13 cellular contexts compared by ENCODE assay signal in the genomic region with DNA sequence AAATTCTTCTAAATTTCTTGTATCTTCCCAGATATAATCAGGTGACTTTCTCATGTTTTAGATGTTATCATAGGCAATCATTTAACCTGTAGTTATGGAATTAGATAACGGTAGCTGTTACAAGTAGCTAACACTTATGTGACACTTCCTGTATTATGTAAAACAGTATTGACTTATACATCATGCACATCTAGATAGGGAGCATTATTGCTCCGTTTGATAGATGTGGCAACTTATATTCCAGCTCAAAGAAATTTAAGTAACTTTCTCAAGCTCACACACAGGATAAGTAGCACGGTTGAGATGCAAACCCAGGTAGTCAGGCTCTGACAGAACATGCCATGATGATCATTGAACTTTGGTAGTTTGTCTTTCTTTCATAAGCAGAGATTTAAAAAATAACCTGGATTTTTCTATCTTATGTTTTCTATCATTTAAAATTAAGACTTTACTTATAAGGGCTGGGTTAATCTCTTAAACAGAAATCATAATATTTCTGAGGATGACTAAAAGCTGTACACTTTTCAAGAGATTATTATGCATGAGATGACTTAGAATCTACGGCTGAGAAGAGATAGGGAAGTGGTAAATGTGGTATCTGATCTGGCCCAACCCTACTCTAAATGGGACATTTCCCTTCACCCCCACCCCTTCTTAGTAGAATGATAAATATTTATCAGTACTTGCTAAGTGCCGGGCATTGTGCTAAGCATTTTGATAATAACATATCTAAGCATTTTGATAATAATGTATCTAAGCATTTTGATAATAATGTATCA.
A peak's percentile ranks its signal among the peaks of the same experiment; 100 is the strongest.
DNase-seq lines count a peak whose midpoint lies in the region; ATAC-seq and TF ChIP-seq lines count a peak whose summit lies in the region.
"Had no signal": no experiment of that assay in that cellular context is flagged by ENCODE, and none has a peak within 500 bp of the region (broad histone marks: within the 10 kb centered on the region; RNA-seq: fewer than 3 reads in every experiment).

No MANE protein-coding gene starts in this region.

- peak overlapping the region; percentile 5 for H3K4me3 Mint-ChIP-seq in T-helper 1 cell treated with Interleukin-12 subunit alpha and Interleukin-12 subunit beta and Interleukin-4 antibody, amounts not matched to agents 30 μg/mL and 1 μg/mL, for 36 hours

- H3K27ac Mint-ChIP-seq in T-helper 1 cell treated with Interleukin-12 subunit alpha and Interleukin-12 subunit beta and Interleukin-4 antibody, amounts not matched to agents 30 μg/mL and 1 μg/mL, for 36 hours: peak overlapping the region; percentile 56

- H3K4me1 ChIP-seq in BLaER1 treated with 17β-estradiol and CSF1 and Interleukin-3, amounts not matched to agents 10 nM and 100 nM: peaks cover 0 to 35% (median 25%) of the 10 kb centered on the region in 10 experiments; a peak in 13 of 20 replicates
- H3K4me1 ChIP-seq in prostate gland (replicated peaks): no peaks in the 10 kb centered on the region

- 67% methylated on average over 5 of the region's 5 CpGs for WGBS in prostate gland

- no peak for TF ChIP-seq POLR2A in prostate gland (IDR thresholded peaks at IDR 0.05)

- H3K27me3 ChIP-seq in BLaER1 treated with 17β-estradiol and CSF1 and Interleukin-3, amounts not matched to agents 10 nM and 100 nM: no peaks in the 10 kb centered on the region
- H3K27me3 ChIP-seq in prostate gland (replicated peaks; ENCODE audit: insufficient read depth): no peaks in the 10 kb centered on the region

- peaks cover 8% of the 10 kb centered on the region for H3K9me3 Mint-ChIP-seq in T-helper 1 cell treated with Interleukin-12 subunit alpha and Interleukin-12 subunit beta and Interleukin-4 antibody, amounts not matched to agents 30 μg/mL and 1 μg/mL, for 36 hours

- H3K27me3 Mint-ChIP-seq in T-helper 1 cell treated with Interleukin-12 subunit alpha and Interleukin-12 subunit beta and Interleukin-4 antibody, amounts not matched to agents 30 μg/mL and 1 μg/mL, for 36 hours (ENCODE audit: low read depth): no peaks in the 10 kb centered on the region

- no peaks in the 10 kb centered on the region for H3K36me3 ChIP-seq in BLaER1 treated with 17β-estradiol and CSF1 and Interleukin-3, amounts not matched to agents 10 nM and 100 nM
- H3K36me3 ChIP-seq in prostate gland: no peaks in the 10 kb centered on the region

- H4K20me1 ChIP-seq in BLaER1 treated with 17β-estradiol and CSF1 and Interleukin-3, amounts not matched to agents 10 nM and 100 nM: no peaks in the 10 kb centered on the region

- H3K4me2 ChIP-seq in BLaER1 treated with 17β-estradiol and CSF1 and Interleukin-3, amounts not matched to agents 10 nM and 100 nM: peak overlapping the region in 6 of 11 experiments; percentile 49 to 82 (median 68); a peak in 11 of 22 replicates

- intact Hi-C loops in prostate gland (cut with DNase I): no loop called here

- TF ChIP-seq CTCF in prostate gland (IDR thresholded peaks at IDR 0.05): no peak

- H3K27ac ChIP-seq in BLaER1 treated with 17β-estradiol and CSF1 and Interleukin-3, amounts not matched to agents 10 nM and 100 nM: peak overlapping the region in 5 of 11 experiments; percentile 18 to 63 (median 48); a peak in 6 of 22 replicates
- H3K27ac ChIP-seq in prostate gland: no peak overlapping the region
- H3K27ac ChIP-seq: C4-2B had no signal

- peaks cover 0 to 7% (median 0%) of the 10 kb centered on the region in 11 experiments; a peak in 7 of 22 replicates for H3K9me3 ChIP-seq in BLaER1 treated with 17β-estradiol and CSF1 and Interleukin-3, amounts not matched to agents 10 nM and 100 nM (replicated peaks in 1 of 11)
- H3K9me3 ChIP-seq in prostate gland: no peaks in the 10 kb centered on the region

- peak; percentile 96 for ATAC-seq in GM19351 (IDR thresholded peaks at IDR 0.05; ENCODE audit: unreplicated experiment)
- peak; percentile 80 for ATAC-seq in HG03108 (IDR thresholded peaks at IDR 0.05; ENCODE audit: unreplicated experiment)
- ATAC-seq: HCT116 had no signal

- peaks cover 2% of the 10 kb centered on the region for H3K36me3 Mint-ChIP-seq in T-helper 1 cell treated with Interleukin-12 subunit alpha and Interleukin-12 subunit beta and Interleukin-4 antibody, amounts not matched to agents 30 μg/mL and 1 μg/mL, for 36 hours (ENCODE audit: low read depth)

- no peak overlapping the region for H3K4me3 ChIP-seq in BLaER1 treated with 17β-estradiol and CSF1 and Interleukin-3, amounts not matched to agents 10 nM and 100 nM
- no peak overlapping the region for H3K4me3 ChIP-seq in prostate gland
- H3K4me3 ChIP-seq: skin epidermis had no signal

- peaks cover 15% of the 10 kb centered on the region for H3K4me1 Mint-ChIP-seq in T-helper 1 cell treated with Interleukin-12 subunit alpha and Interleukin-12 subunit beta and Interleukin-4 antibody, amounts not matched to agents 30 μg/mL and 1 μg/mL, for 36 hours (ENCODE audit: low read depth)

- no peak for DNase-seq in prostate gland (ENCODE audit: low spot score)
- DNase-seq in NCI-H446 treated with DMSO at 0.1 percent for 48 hours (lab: John Stamatoyannopoulos, UW): no peak
- DNase-seq in stimulated activated CD4-positive, alpha-beta T cell treated with anti-CD3 and anti-CD28 coated beads, Interleukin-2, amount 100 ng/mL, for 48 hours: no peak
- DNase-seq in activated gamma-delta T cell treated with Interleukin-2 at 50 U/mL for 16 hours: no peak
- DNase-seq: activated CD4-positive, alpha-beta T cell treated with anti-CD3 and anti-CD28 coated beads, Interleukin-2, amount 50 U/mL, for 48 hours; NCI-H510A had no signal

- H3K9ac ChIP-seq in BLaER1 treated with 17β-estradiol and CSF1 and Interleukin-3, amounts not matched to agents 10 nM and 100 nM: no peak overlapping the region
